In the genomic region with DNA sequence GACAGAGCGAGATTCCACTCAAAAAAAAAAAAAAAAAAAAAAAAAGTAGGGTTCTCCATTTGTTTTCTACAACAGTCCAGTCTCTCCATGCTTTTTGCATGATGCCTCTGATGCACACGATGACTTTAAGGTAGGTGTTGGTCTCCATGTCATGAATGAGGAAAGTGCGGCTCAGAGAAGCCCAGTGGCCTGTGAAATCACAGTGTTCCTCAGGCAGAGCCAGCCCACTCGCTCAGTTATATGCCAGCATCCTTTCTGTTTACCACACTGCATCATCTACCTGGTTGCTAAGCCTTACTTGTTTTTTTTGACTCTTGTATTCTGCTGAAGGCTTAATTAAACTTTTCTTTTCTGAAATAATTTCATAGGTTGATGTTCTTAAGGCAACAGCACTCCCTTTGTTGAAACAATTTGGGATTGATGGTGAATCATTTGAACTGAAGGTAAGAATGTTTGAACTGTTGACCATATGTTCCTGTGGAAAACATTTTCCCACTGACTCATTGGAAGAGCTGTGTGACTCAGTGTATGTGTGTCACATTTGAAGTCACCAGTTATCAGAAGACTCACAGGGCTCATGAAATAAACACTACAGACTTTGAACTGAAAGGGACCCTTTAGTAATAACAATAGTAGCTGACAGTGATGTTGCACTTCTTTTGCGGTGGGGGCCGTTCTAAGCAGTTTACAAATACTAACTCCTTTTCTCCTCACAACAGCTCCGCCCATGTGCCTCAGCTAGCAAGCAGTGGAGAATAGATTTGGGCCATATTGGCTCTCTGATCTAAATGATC, we compare ENCODE assay signal across 11 cellular contexts. TPM values are rescaled to one million over a fixed set of nuclear protein-coding genes. Genes with fewer than 3 reads are reported as not detected.
DNase-seq lines count a peak whose midpoint lies in the region; ATAC-seq and TF ChIP-seq lines count a peak whose summit lies in the region.
"Had no signal": no experiment of that assay in that cellular context is flagged by ENCODE, and none has a peak within 500 bp of the region (broad histone marks: within the 10 kb centered on the region; RNA-seq: fewer than 3 reads in every experiment).

No MANE protein-coding gene starts in this region.

- peak; percentile 67 for DNase-seq in activated CD8-positive, alpha-beta memory T cell treated with anti-CD3 and anti-CD28 coated beads, Interleukin-2, amount 10 ng/mL, durations not matched to agents 7 days and 5 days
- DNase-seq in activated CD8-positive, alpha-beta memory T cell treated with anti-CD3 and anti-CD28 coated beads for 24 hours: no peak
- peak; percentile 75 to 81 for DNase-seq in activated T-cell treated with anti-CD3 and anti-CD28 coated beads, Interleukin-2, amount 50 U/mL, for 72 hours
- DNase-seq in iris pigment epithelial cell (ENCODE audit: low read depth): peak; percentile 100
- peak; percentile 49 for DNase-seq in stimulated activated naive CD8-positive, alpha-beta T cell treated with anti-CD3 and anti-CD28 coated beads, Interleukin-15, Interleukin-2, amounts not matched to agents 100 U/mL and 50 U/mL, for 24 hours
- DNase-seq in C1 segment of cervical spinal cord (lab: John Stamatoyannopoulos, UW): no peak
- no peak for DNase-seq in suprapubic skin (ENCODE audit: low spot score in 2 of 2)
- DNase-seq: NCI-H345 had no signal

- CTCF ChIA-PET in activated CD8-positive, alpha-beta memory T cell treated with anti-CD3 and anti-CD28 coated beads, Interleukin-2, amount 10 ng/mL, durations not matched to agents 7 days and 5 days (lab: Charles Lee): interaction anchor here (0.8 to 1.1 kb wide), 3 partner anchors 10 to 155 kb away, joined by 3 read pairs; no protein-coding TSS in a partner anchor

- no peaks in the 10 kb centered on the region for H3K27me3 Mint-ChIP-seq in activated CD8-positive, alpha-beta memory T cell treated with anti-CD3 and anti-CD28 coated beads, Interleukin-2, amount 10 ng/mL, durations not matched to agents 7 days and 5 days
- H3K27me3 Mint-ChIP-seq in activated T-cell treated with anti-CD3 and anti-CD28 coated beads, Interleukin-2, amount 50 U/mL, for 72 hours (ENCODE audit: low read depth): no peaks in the 10 kb centered on the region
- H3K27me3 Mint-ChIP-seq: CD4-positive, CD25-positive, alpha-beta regulatory T cell had no signal

- no peak overlapping the region for H3K4me3 ChIP-seq in suprapubic skin
- H3K4me3 ChIP-seq: cardiac muscle cell had no signal

- no peak for TF ChIP-seq CTCF in suprapubic skin (IDR thresholded peaks at IDR 0.05)

- no peak overlapping the region for H3K27ac ChIP-seq in suprapubic skin
- H3K27ac ChIP-seq: cardiac muscle cell had no signal

- TF ChIP-seq EP300 in suprapubic skin (IDR thresholded peaks at IDR 0.05): no peak

- no peaks in the 10 kb centered on the region for H3K27me3 ChIP-seq in suprapubic skin
- H3K27me3 ChIP-seq: cardiac muscle cell had no signal

- WGBS in suprapubic skin: 88% methylated on average over 7 of the region's 7 CpGs

- H3K4me1 ChIP-seq in suprapubic skin: peaks cover 23% of the 10 kb centered on the region

- peak overlapping the region; percentile 76 for H3K27ac Mint-ChIP-seq in activated CD8-positive, alpha-beta memory T cell treated with anti-CD3 and anti-CD28 coated beads, Interleukin-2, amount 10 ng/mL, durations not matched to agents 7 days and 5 days
- peak overlapping the region; percentile 98 for H3K27ac Mint-ChIP-seq in activated T-cell treated with anti-CD3 and anti-CD28 coated beads, Interleukin-2, amount 50 U/mL, for 72 hours

- no peak overlapping the region for H3K4me3 Mint-ChIP-seq in activated CD8-positive, alpha-beta memory T cell treated with anti-CD3 and anti-CD28 coated beads, Interleukin-2, amount 10 ng/mL, durations not matched to agents 7 days and 5 days
- peak overlapping the region; percentile 55 to 75 for H3K4me3 Mint-ChIP-seq in activated T-cell treated with anti-CD3 and anti-CD28 coated beads, Interleukin-2, amount 50 U/mL, for 72 hours
- H3K4me3 Mint-ChIP-seq: CD4-positive, CD25-positive, alpha-beta regulatory T cell had no signal

- ATAC-seq in activated CD8-positive, alpha-beta memory T cell treated with anti-CD3 and anti-CD28 coated beads, Interleukin-2, amount 10 ng/mL, durations not matched to agents 7 days and 5 days: peak; percentile 87
- peak; percentile 93 to 94 for ATAC-seq in activated T-cell treated with anti-CD3 and anti-CD28 coated beads, Interleukin-2, amount 50 U/mL, for 72 hours (replicated peaks in 1 of 2)
- ATAC-seq in stimulated activated naive CD8-positive, alpha-beta T cell treated with anti-CD3 and anti-CD28 coated beads, Interleukin-15, Interleukin-2, amounts not matched to agents 100 U/mL and 50 U/mL, for 24 hours: peak; percentile 91
- ATAC-seq in HG02852 (IDR thresholded peaks at IDR 0.05; ENCODE audit: unreplicated experiment): no peak

- H3K36me3 Mint-ChIP-seq in activated CD8-positive, alpha-beta memory T cell treated with anti-CD3 and anti-CD28 coated beads, Interleukin-2, amount 10 ng/mL, durations not matched to agents 7 days and 5 days: peaks cover 35% of the 10 kb centered on the region
- peaks cover 8 to 32% of the 10 kb centered on the region in 2 donors for H3K36me3 Mint-ChIP-seq in activated T-cell treated with anti-CD3 and anti-CD28 coated beads, Interleukin-2, amount 50 U/mL, for 72 hours (ENCODE audit: insufficient read depth in 2 of 2)

- no peak for TF ChIP-seq POLR2A in suprapubic skin (IDR thresholded peaks at IDR 0.05)

- peaks cover 8% of the 10 kb centered on the region for H3K36me3 ChIP-seq in suprapubic skin
- H3K36me3 ChIP-seq: cardiac muscle cell had no signal

- peaks cover 30% of the 10 kb centered on the region for H3K4me1 Mint-ChIP-seq in activated CD8-positive, alpha-beta memory T cell treated with anti-CD3 and anti-CD28 coated beads, Interleukin-2, amount 10 ng/mL, durations not matched to agents 7 days and 5 days
- peaks cover 60% of the 10 kb centered on the region for H3K4me1 Mint-ChIP-seq in activated T-cell treated with anti-CD3 and anti-CD28 coated beads, Interleukin-2, amount 50 U/mL, for 72 hours (ENCODE audit: low read depth)

- H3K9me3 ChIP-seq in suprapubic skin: no peaks in the 10 kb centered on the region

- no peaks in the 10 kb centered on the region for H3K9me3 Mint-ChIP-seq in activated CD8-positive, alpha-beta memory T cell treated with anti-CD3 and anti-CD28 coated beads, Interleukin-2, amount 10 ng/mL, durations not matched to agents 7 days and 5 days (ENCODE audit: low read depth)
- no peaks in the 10 kb centered on the region for H3K9me3 Mint-ChIP-seq in activated T-cell treated with anti-CD3 and anti-CD28 coated beads, Interleukin-2, amount 50 U/mL, for 72 hours
- H3K9me3 Mint-ChIP-seq: CD4-positive, CD25-positive, alpha-beta regulatory T cell had no signal

RNA-seq across cellular contexts. Expression of gene RCL1, which starts 40.2 kb away (rescaled TPM):
- total RNA-seq in activated CD8-positive, alpha-beta memory T cell treated with anti-CD3 and anti-CD28 coated beads, Interleukin-2, amount 10 ng/mL, durations not matched to agents 7 days and 5 days: 10 to 100 TPM; 14.3 to 20.2 TPM
- total RNA-seq in activated T-cell treated with anti-CD3 and anti-CD28 coated beads, Interleukin-2, amount 50 U/mL, for 72 hours: 10 to 100 TPM; 29.7 to 38.8 TPM
- total RNA-seq in suprapubic skin: 10 to 100 TPM; 44.7 to 75.7 (median 55.5) TPM

Comparison
In these comparisons a context has a peak if more than half of its experiments do, and no peak if none do; other contexts are left out.
1. DNase-seq: peak in activated CD8-positive, alpha-beta memory T cell treated with anti-CD3 and anti-CD28 coated beads, Interleukin-2, amount 10 ng/mL, durations not matched to agents 7 days and 5 days (single experiment), activated T-cell treated with anti-CD3 and anti-CD28 coated beads, Interleukin-2, amount 50 U/mL, for 72 hours (2 of 2), iris pigment epithelial cell (single experiment) and stimulated activated naive CD8-positive, alpha-beta T cell treated with anti-CD3 and anti-CD28 coated beads, Interleukin-15, Interleukin-2, amounts not matched to agents 100 U/mL and 50 U/mL, for 24 hours (single experiment); none in activated CD8-positive, alpha-beta memory T cell treated with anti-CD3 and anti-CD28 coated beads for 24 hours (single experiment), C1 segment of cervical spinal cord (0 of 14) and suprapubic skin (0 of 2).